ENCODE assay signal across 2 cellular contexts in genomic region chr9:127181595-127182190, GRCh38.
TF ChIP-seq lines count a peak whose summit lies in the region.

No MANE protein-coding gene starts in this region.

TF ChIP-seq in IMR-90, 13 proteins besides CTCF, POLR2A, EP300 and RAD21:
- TF ChIP-seq NFE2L2 (IDR thresholded peaks at IDR 0.05; ENCODE audit: low read depth, low read length) (no peak), ELK1 (IDR thresholded peaks at IDR 0.05; ENCODE audit: borderline replicate concordance, low read depth, low read length) (no peak), RFX5 (IDR thresholded peaks at IDR 0.05; ENCODE audit: low read depth, low read length) (no peak), CHD1 (IDR thresholded peaks at IDR 0.05; ENCODE audit: low read depth, low read length) (no peak), MAFK (IDR thresholded peaks at IDR 0.05; ENCODE audit: low read depth, low read length) (no peak), MAZ (IDR thresholded peaks at IDR 0.05; ENCODE audit: borderline replicate concordance, low read depth, low read length) (no peak), USF2 (IDR thresholded peaks at IDR 0.05; ENCODE audit: low read depth, low read length) (no peak), SMC3 (IDR thresholded peaks at IDR 0.05; ENCODE audit: low read depth, low read length) (no peak), MXI1 (IDR thresholded peaks at IDR 0.05; ENCODE audit: borderline replicate concordance, low read depth, low read length) (no peak), RCOR1 (IDR thresholded peaks at IDR 0.05; ENCODE audit: insufficient replicate concordance, low read length) (no peak), CEBPB (IDR thresholded peaks at IDR 0.05; ENCODE audit: low read depth, low read length) (no peak), BHLHE40 (IDR thresholded peaks at IDR 0.05; ENCODE audit: low read depth, low read length) (no peak)

TF ChIP-seq in H1, 55 proteins besides CTCF, POLR2A, EP300 and RAD21:
- TF ChIP-seq JUND (IDR thresholded peaks at IDR 0.05; ENCODE audit: low read length) (no peak), KDM4A (IDR thresholded peaks at IDR 0.05; ENCODE audit: low read depth, low read length, severe bottlenecking) (no peak), ATF2 (IDR thresholded peaks at IDR 0.05; ENCODE audit: low read length) (no peak), SIX5 (IDR thresholded peaks at IDR 0.05; ENCODE audit: low read depth, low read length) (no peak), SIN3A (conservative IDR thresholded peaks at IDR 0.05 in 1 of 2, IDR thresholded peaks at IDR 0.05 in 1 of 2; ENCODE audit: low read depth in 1 of 2, low read length in 2 of 2) (no peak), SIRT6 (IDR thresholded peaks at IDR 0.05; ENCODE audit: low read length) (no peak), RXRA (IDR thresholded peaks at IDR 0.05; ENCODE audit: insufficient read depth, low read depth, low read length) (no peak), NRF1 (IDR thresholded peaks at IDR 0.05; ENCODE audit: low read depth, low read length) (no peak), CBX8 (IDR thresholded peaks at IDR 0.05; ENCODE audit: borderline replicate concordance, low read depth, low read length) (no peak), SP2 (IDR thresholded peaks at IDR 0.05; ENCODE audit: low read length) (no peak), CEBPB (IDR thresholded peaks at IDR 0.05; ENCODE audit: low read depth, low read length) (no peak), GTF2F1 (IDR thresholded peaks at IDR 0.05; ENCODE audit: borderline replicate concordance, low read depth, low read length) (no peak), USF2 (IDR thresholded peaks at IDR 0.05; ENCODE audit: low read length) (no peak), SRF (IDR thresholded peaks at IDR 0.05; ENCODE audit: low read depth, low read length) (no peak), HDAC2 (IDR thresholded peaks at IDR 0.05; ENCODE audit: borderline replicate concordance in 1 of 2, low read depth in 2 of 2, low read length in 2 of 2) (no peak), TCF12 (IDR thresholded peaks at IDR 0.05; ENCODE audit: low read depth, low read length) (no peak), MAFK (IDR thresholded peaks at IDR 0.05; ENCODE audit: low read depth, low read length) (no peak), RFX5 (IDR thresholded peaks at IDR 0.05; ENCODE audit: borderline replicate concordance, low read depth, low read length) (no peak), BRCA1 (IDR thresholded peaks at IDR 0.05; ENCODE audit: low read depth, low read length) (no peak)
TF ChIP-seq in H1: peak in this region for 0.
